In the genomic region with DNA sequence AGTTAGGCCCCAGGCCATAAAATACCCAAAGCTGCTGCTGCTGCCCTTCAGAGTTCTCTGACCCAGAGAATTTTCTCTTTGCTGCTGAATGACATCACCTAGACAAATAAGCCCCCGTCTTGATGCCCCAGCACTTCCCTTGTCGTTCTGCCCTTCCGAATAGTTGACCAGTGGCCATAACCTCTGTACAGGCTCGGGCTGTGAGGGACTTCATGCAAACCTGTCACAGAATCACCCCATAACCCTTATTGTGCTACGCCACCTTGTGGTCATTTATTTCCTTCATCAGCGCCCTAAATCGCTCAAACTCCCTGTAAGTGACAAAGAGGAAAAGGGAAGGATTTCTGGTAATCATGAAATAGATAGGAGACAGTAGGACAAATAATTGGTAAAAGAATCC, we compare ENCODE assay signal across 8 cellular contexts. TPM values are rescaled to one million over a fixed set of nuclear protein-coding genes. Genes with fewer than 3 reads are reported as not detected.
DNase-seq lines count a peak whose midpoint lies in the region; ATAC-seq and TF ChIP-seq lines count a peak whose summit lies in the region.

No MANE protein-coding gene starts in this region.

- H3K79me2 ChIP-seq in parathyroid adenoma, result no peaks in the 10 kb centered on the region

- H3K4me3 ChIP-seq in parathyroid adenoma (ENCODE audit: low read depth, low read length), result no peak overlapping the region

- peak; percentile 41 for DNase-seq in Daoy (ENCODE audit: low read depth)
- DNase-seq in NCI-H748 treated with DMSO at 0.1 percent for 48 hours (lab: John Stamatoyannopoulos, UW), result peak; percentile 48
- peak; percentile 39 to 40 for DNase-seq in activated T-cell treated with anti-CD3 and anti-CD28 coated beads, Interleukin-2, amount 50 U/mL, for 72 hours
- peak; percentile 67 for DNase-seq in globus pallidus (ENCODE audit: low spot score)
- DNase-seq in GM19240 (ENCODE audit: insufficient read length, low spot score), result no peak

- ATAC-seq in HG03354 (IDR thresholded peaks at IDR 0.05; ENCODE audit: poor library complexity, severe bottlenecking, unreplicated experiment), result peak; percentile 53
- peak in 1 of 2 donors; percentile 37 for ATAC-seq in activated T-cell treated with anti-CD3 and anti-CD28 coated beads, Interleukin-2, amount 50 U/mL, for 72 hours (replicated peaks in 1 of 2)
- ATAC-seq in HG03460 (IDR thresholded peaks at IDR 0.05; ENCODE audit: unreplicated experiment), result no peak

- no peak overlapping the region for H3K27ac ChIP-seq in parathyroid adenoma

- no peak overlapping the region for H3K4me2 ChIP-seq in parathyroid adenoma (ENCODE audit: low read length)

- no peak overlapping the region for H3K27ac Mint-ChIP-seq in activated T-cell treated with anti-CD3 and anti-CD28 coated beads, Interleukin-2, amount 50 U/mL, for 72 hours

- H3K4me3 Mint-ChIP-seq in activated T-cell treated with anti-CD3 and anti-CD28 coated beads, Interleukin-2, amount 50 U/mL, for 72 hours, result no peak overlapping the region

- H3K27me3 Mint-ChIP-seq in activated T-cell treated with anti-CD3 and anti-CD28 coated beads, Interleukin-2, amount 50 U/mL, for 72 hours (ENCODE audit: low read depth), result peaks cover 14% of the 10 kb centered on the region

- TF ChIP-seq CTCF in parathyroid adenoma (IDR thresholded peaks at IDR 0.05), result peak; percentile 57

- no peaks in the 10 kb centered on the region for H3K36me3 ChIP-seq in parathyroid adenoma (ENCODE audit: control insufficient read depth, insufficient read depth, low read length)

- no peak overlapping the region for H3K9ac ChIP-seq in parathyroid adenoma

- peaks cover 1 to 5% of the 10 kb centered on the region in 2 donors for H3K9me3 Mint-ChIP-seq in activated T-cell treated with anti-CD3 and anti-CD28 coated beads, Interleukin-2, amount 50 U/mL, for 72 hours

- no peaks in the 10 kb centered on the region for H3K9me3 ChIP-seq in parathyroid adenoma (ENCODE audit: control insufficient read depth, low read length)

- no peaks in the 10 kb centered on the region for H3K27me3 ChIP-seq in parathyroid adenoma (ENCODE audit: control insufficient read depth, insufficient read depth, low read length)

- H3K36me3 Mint-ChIP-seq in activated T-cell treated with anti-CD3 and anti-CD28 coated beads, Interleukin-2, amount 50 U/mL, for 72 hours (ENCODE audit: insufficient read depth in 2 of 2), result peaks cover 0 to 2% of the 10 kb centered on the region in 2 donors

- H3K4me1 Mint-ChIP-seq in activated T-cell treated with anti-CD3 and anti-CD28 coated beads, Interleukin-2, amount 50 U/mL, for 72 hours (ENCODE audit: low read depth), result peaks cover 16% of the 10 kb centered on the region

- no peaks in the 10 kb centered on the region for H3K4me1 ChIP-seq in parathyroid adenoma

- no peak overlapping the region for H2AFZ ChIP-seq in parathyroid adenoma

RNA-seq across cellular contexts. Expression of a gene that starts 18.8 kb away (rescaled TPM):
- not detected in 2 replicates for total RNA-seq in Daoy (2014; rRNA removed; shearing (Covaris generic))
- total RNA-seq in activated T-cell treated with anti-CD3 and anti-CD28 coated beads, Interleukin-2, amount 50 U/mL, for 72 hours, result not detected

RNA-seq across cellular contexts. Expression of a gene that starts 21.8 kb away (rescaled TPM):
- total RNA-seq in Daoy (2014; rRNA removed; shearing (Covaris generic)), result 3.1 and 3.5 TPM in 2 replicates
- 10 to 100 TPM in 1 of 2 donors, 1 to 10 TPM in 1; 9.1 to 11.4 TPM for total RNA-seq in activated T-cell treated with anti-CD3 and anti-CD28 coated beads, Interleukin-2, amount 50 U/mL, for 72 hours

RNA-seq across cellular contexts. Expression of a gene that starts 45.9 kb away (rescaled TPM):
- total RNA-seq in Daoy (2014; rRNA removed; shearing (Covaris generic)), result 1.3 and 1.6 TPM in 2 replicates
- 1 to 10 TPM; 2.3 to 3.4 TPM for total RNA-seq in activated T-cell treated with anti-CD3 and anti-CD28 coated beads, Interleukin-2, amount 50 U/mL, for 72 hours
